ENCODE assay signal across 12 cellular contexts in genomic region chr6:318265-318890, GRCh38.
"Had no signal": no experiment of that assay in that cellular context is flagged by ENCODE, and none has a peak within 500 bp of the region (broad histone marks: within the 10 kb centered on the region; RNA-seq: fewer than 3 reads in every experiment).

No MANE protein-coding gene starts in this region.

- H3K4me1 ChIP-seq: ascending aorta, breast epithelium had no signal

- FAIRE-seq: frontal cortex had no signal

- H3K27ac ChIP-seq: ascending aorta, breast epithelium, dorsolateral prefrontal cortex, ovary, vagina had no signal

- H3K36me3 ChIP-seq: ascending aorta, breast epithelium, ovary, vagina had no signal

- H3K27me3 Mint-ChIP-seq: stimulated activated memory B cell treated with anti-CD40 and anti-IgM and Interleukin-4, amounts not matched to agents 10 μg/mL and 1 μg/mL and 100 μg/mL, for 72 hours had no signal

- DNase-seq: activated CD4-positive, CD25-positive, alpha-beta regulatory T cell treated with anti-CD3 and anti-CD28 coated beads, Interleukin-2, amount 50 U/mL, for 72 hours; activated naive CD4-positive, alpha-beta T cell treated with anti-CD3 and anti-CD28 coated beads for 36 hours; dorsolateral prefrontal cortex; endodermal cell; ovary; stimulated activated CD4-positive, alpha-beta T cell treated with anti-CD3 and anti-CD28 coated beads, Interleukin-2, amount 100 ng/mL, for 48 hours had no signal

- H3K9me3 Mint-ChIP-seq: activated naive CD4-positive, alpha-beta T cell treated with anti-CD3 and anti-CD28 coated beads for 36 hours; activated T-helper 2 cell treated with anti-CD3 and anti-CD28 coated beads, Interferon-gamma antibody, Interleukin-2, Interleukin-4, amounts not matched to agents 10 μg/mL and 5 μg/mL and 100 μg/mL, durations not matched to agents 14 hours and 24 hours and 36 hours; stimulated activated memory B cell treated with anti-CD40 and anti-IgM and Interleukin-4, amounts not matched to agents 10 μg/mL and 1 μg/mL and 100 μg/mL, for 72 hours had no signal

- H3K4me3 Mint-ChIP-seq: activated naive CD4-positive, alpha-beta T cell treated with anti-CD3 and anti-CD28 coated beads for 36 hours; endodermal cell had no signal

- H3K4me3 ChIP-seq: ascending aorta, breast epithelium, dorsolateral prefrontal cortex, ovary, vagina had no signal

- H3K27me3 ChIP-seq: ascending aorta, breast epithelium, ovary, vagina had no signal

- H3K27ac Mint-ChIP-seq: activated naive CD4-positive, alpha-beta T cell treated with anti-CD3 and anti-CD28 coated beads for 36 hours; activated T-helper 2 cell treated with anti-CD3 and anti-CD28 coated beads, Interferon-gamma antibody, Interleukin-2, Interleukin-4, amounts not matched to agents 10 μg/mL and 5 μg/mL and 100 μg/mL, durations not matched to agents 14 hours and 24 hours and 36 hours; endodermal cell; stimulated activated memory B cell treated with anti-CD40 and anti-IgM and Interleukin-4, amounts not matched to agents 10 μg/mL and 1 μg/mL and 100 μg/mL, for 72 hours had no signal

- H3K9me3 ChIP-seq: ascending aorta, breast epithelium, ovary, vagina had no signal
